ENCODE assay signal across 28 cellular contexts in genomic region chr7:116641551-116642153, GRCh38.
"Had no signal": no experiment of that assay in that cellular context is flagged by ENCODE, and none has a peak within 500 bp of the region (broad histone marks: within the 10 kb centered on the region; RNA-seq: fewer than 3 reads in every experiment).

No MANE protein-coding gene starts in this region.

- FAIRE-seq: endothelial cell of umbilical vein, keratinocyte had no signal

- H3K4me3 Mint-ChIP-seq: dendritic cell treated with granulocyte-macrophage colony-stimulating factor and Interleukin-4, amounts not matched to agents 40 ng/mL and 50 ng/mL, for 4 days; endodermal cell; mesothelial cell of epicardium; naive B cell; natural killer cell treated with Interleukin-12 subunit alpha and Interleukin-12 subunit beta and Interleukin-15 and Interleukin-18, amount 100 ng/mL, for 72 hours; neural crest cell; stimulated activated effector memory CD8-positive, alpha-beta T cell treated with anti-CD3 and anti-CD28 coated beads, Interleukin-12 subunit alpha, Interleukin-12 subunit beta, amount 100 ng/mL, for 72 hours had no signal

- H3K36me3 ChIP-seq: colonic mucosa, esophagus squamous epithelium, neutrophil, stomach, thyroid gland, vagina had no signal

- H3K27ac ChIP-seq: colonic mucosa, esophagus squamous epithelium, neutrophil, parathyroid adenoma, stomach, thyroid gland, vagina had no signal

- H3K4me1 Mint-ChIP-seq: endodermal cell; mesothelial cell of epicardium; naive B cell; neural crest cell; stimulated activated effector memory CD8-positive, alpha-beta T cell treated with anti-CD3 and anti-CD28 coated beads, Interleukin-12 subunit alpha, Interleukin-12 subunit beta, amount 100 ng/mL, for 72 hours had no signal

- H3K27me3 Mint-ChIP-seq: progenitor cell of endocrine pancreas had no signal

- H2AFZ ChIP-seq: parathyroid adenoma had no signal

- DNase-seq: colonic mucosa; effector CD8-positive, alpha-beta T cell; endodermal cell; esophagus squamous epithelium; head of caudate nucleus; mesenchymal stem cell; mucosa of descending colon; naive B cell; stimulated activated CD4-positive, alpha-beta T cell treated with anti-CD3 and anti-CD28 coated beads, Interleukin-2, amount 100 ng/mL, for 24 hours; stimulated activated CD4-positive, alpha-beta T cell treated with anti-CD3 and anti-CD28 coated beads, Interleukin-4, amount 100 ng/mL, for 24 hours; stimulated activated naive CD4-positive, alpha-beta T cell treated with Interleukin-2 at 50 U/mL for 16 hours; stomach; thyroid gland; trophoblast cell had no signal

- H3K27ac Mint-ChIP-seq: dendritic cell treated with granulocyte-macrophage colony-stimulating factor and Interleukin-4, amounts not matched to agents 40 ng/mL and 50 ng/mL, for 4 days; endodermal cell; mesothelial cell of epicardium; natural killer cell treated with Interleukin-12 subunit alpha and Interleukin-12 subunit beta and Interleukin-15 and Interleukin-18, amount 100 ng/mL, for 72 hours; progenitor cell of endocrine pancreas; stimulated activated effector memory CD8-positive, alpha-beta T cell treated with anti-CD3 and anti-CD28 coated beads, Interleukin-12 subunit alpha, Interleukin-12 subunit beta, amount 100 ng/mL, for 72 hours had no signal

- H3K9me3 ChIP-seq: colonic mucosa, esophagus squamous epithelium, mucosa of descending colon, neutrophil, thyroid gland, vagina had no signal

- H3K9ac ChIP-seq: parathyroid adenoma had no signal

- H3K27me3 ChIP-seq: colonic mucosa, esophagus squamous epithelium, neutrophil, stomach, thyroid gland, vagina had no signal

- H3K4me3 ChIP-seq: colonic mucosa, esophagus squamous epithelium, lung, mucosa of descending colon, stomach, thyroid gland, vagina had no signal

- H3K9me3 Mint-ChIP-seq: natural killer cell treated with Interleukin-12 subunit alpha and Interleukin-12 subunit beta and Interleukin-15 and Interleukin-18, amount 100 ng/mL, for 72 hours; stimulated activated effector memory CD8-positive, alpha-beta T cell treated with anti-CD3 and anti-CD28 coated beads, Interleukin-12 subunit alpha, Interleukin-12 subunit beta, amount 100 ng/mL, for 72 hours had no signal

- H3K36me3 Mint-ChIP-seq: natural killer cell treated with Interleukin-12 subunit alpha and Interleukin-12 subunit beta and Interleukin-15 and Interleukin-18, amount 100 ng/mL, for 72 hours; stimulated activated effector memory CD8-positive, alpha-beta T cell treated with anti-CD3 and anti-CD28 coated beads, Interleukin-12 subunit alpha, Interleukin-12 subunit beta, amount 100 ng/mL, for 72 hours had no signal

- H3K79me2 ChIP-seq: parathyroid adenoma had no signal

- ATAC-seq: left lobe of liver; mucosa of descending colon; natural killer cell treated with Interleukin-12 subunit alpha and Interleukin-12 subunit beta and Interleukin-15 and Interleukin-18, amount 100 ng/mL, for 72 hours; sciatic nerve; stimulated activated effector memory CD8-positive, alpha-beta T cell treated with anti-CD3 and anti-CD28 coated beads, Interleukin-12 subunit alpha, Interleukin-12 subunit beta, amount 100 ng/mL, for 72 hours had no signal

- H3K4me1 ChIP-seq: colonic mucosa, esophagus squamous epithelium, parathyroid adenoma, stomach, thyroid gland, vagina had no signal
